9 cellular contexts compared by ENCODE assay signal in the genomic region with DNA sequence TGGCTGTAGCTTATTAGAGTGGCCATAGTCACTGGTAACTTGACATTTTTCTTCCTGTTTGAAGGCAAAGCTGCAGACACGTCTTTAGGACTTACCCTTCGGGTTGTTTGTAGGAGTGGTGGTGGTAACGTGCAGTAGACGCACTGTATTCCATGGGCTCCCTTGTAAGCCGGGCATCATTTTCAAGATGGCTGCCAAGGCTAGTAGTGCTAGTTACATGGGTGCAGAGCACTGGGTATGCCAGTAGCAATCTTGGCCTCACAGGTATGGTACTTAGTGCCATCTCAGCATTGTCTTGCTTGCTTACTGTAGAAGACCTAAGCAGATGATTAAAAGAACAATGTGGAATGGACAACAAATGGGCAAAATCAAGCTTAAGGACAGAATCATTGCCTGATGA. TPM values are rescaled to one million over a fixed set of nuclear protein-coding genes. Genes with fewer than 3 reads are reported as not detected.
DNase-seq lines count a peak whose midpoint lies in the region; ATAC-seq lines count a peak whose summit lies in the region.
"Had no signal": no experiment of that assay in that cellular context is flagged by ENCODE, and none has a peak within 500 bp of the region (broad histone marks: within the 10 kb centered on the region; RNA-seq: fewer than 3 reads in every experiment).

No MANE protein-coding gene starts in this region.

- peaks cover 75 to 86% (median 82%) of the 10 kb centered on the region in 3 donors for H3K4me1 Mint-ChIP-seq in CD8-positive, alpha-beta memory T cell
- peaks cover 71% of the 10 kb centered on the region for H3K4me1 Mint-ChIP-seq in activated T-cell treated with anti-CD3 and anti-CD28 coated beads, Interleukin-2, amount 50 U/mL, for 72 hours (ENCODE audit: low read depth)

- peak overlapping the region; percentile 60 for H3K4me3 ChIP-seq in CD8-positive, alpha-beta memory T cell (ENCODE audit: low read length)
- H3K4me3 ChIP-seq in iPS-18c (ENCODE audit: insufficient read depth, low read depth, low read length) (peak overlapping the region; percentile 82), subcutaneous abdominal adipose tissue (ENCODE audit: low read depth in 1 of 5, low read length in 5 of 5) (peak overlapping the region; percentile 51 to 80 (median 76))

- no peak for ATAC-seq in activated T-cell treated with anti-CD3 and anti-CD28 coated beads, Interleukin-2, amount 50 U/mL, for 72 hours (replicated peaks in 1 of 2)
- ATAC-seq in GM18909 (IDR thresholded peaks at IDR 0.05; ENCODE audit: poor library complexity, unreplicated experiment), result no peak

- peak overlapping the region; percentile 90 to 97 (median 96) for H3K4me3 Mint-ChIP-seq in CD8-positive, alpha-beta memory T cell
- peak overlapping the region; percentile 95 to 99 for H3K4me3 Mint-ChIP-seq in activated T-cell treated with anti-CD3 and anti-CD28 coated beads, Interleukin-2, amount 50 U/mL, for 72 hours

- peak overlapping the region in 3 of 5 donors; percentile 48 to 88 (median 82) for H3K9ac ChIP-seq in subcutaneous abdominal adipose tissue (ENCODE audit: low read length in 5 of 5)

- peak overlapping the region; percentile 73 for H3K27ac ChIP-seq in CD8-positive, alpha-beta memory T cell (ENCODE audit: low read depth, low read length)
- H3K27ac ChIP-seq in subcutaneous abdominal adipose tissue (ENCODE audit: low read depth, low read length), result no peak overlapping the region

- CTCF ChIA-PET in CD8-positive, alpha-beta memory T cell (lab: Charles Lee), result interaction anchor here (0.8 to 3.5 kb wide), 3 partner anchors 24 to 83 kb away, joined by 3 to 15 read pairs (median 12); partner anchors contain the start of genes C1orf50, P3H1 and PPIH

- in situ Hi-C loops in KBM-7 (cut with MboI; ENCODE audit: low pct_unique_long_range_greater_than_20kb, low sequenced_read_pairs), result no loop called here

- POLR2A ChIA-PET in CD8-positive, alpha-beta memory T cell (lab: Charles Lee), result interaction anchor here (0.9 to 2.8 kb wide), 4 partner anchors 7 to 350 kb away, joined by 4 to 45 read pairs (median 10); partner anchors contain the start of genes C1orf50 and P3H1

- H3K36me3 Mint-ChIP-seq in CD8-positive, alpha-beta memory T cell, result peaks cover 0 to 46% (median 12%) of the 10 kb centered on the region in 3 donors
- H3K36me3 Mint-ChIP-seq in activated T-cell treated with anti-CD3 and anti-CD28 coated beads, Interleukin-2, amount 50 U/mL, for 72 hours (ENCODE audit: insufficient read depth in 2 of 2), result peaks cover 18 to 21% of the 10 kb centered on the region in 2 donors

- peaks cover 69% of the 10 kb centered on the region for H3K4me1 ChIP-seq in CD8-positive, alpha-beta memory T cell (ENCODE audit: insufficient read depth, low read length)
- H3K4me1 ChIP-seq in subcutaneous abdominal adipose tissue (ENCODE audit: control insufficient read depth in 5 of 5, insufficient read depth in 5 of 5, low read length in 5 of 5), result peaks cover 0 to 79% (median 71%) of the 10 kb centered on the region in 5 donors

- H3K9me3 Mint-ChIP-seq in CD8-positive, alpha-beta memory T cell, result no peaks in the 10 kb centered on the region
- H3K9me3 Mint-ChIP-seq in activated T-cell treated with anti-CD3 and anti-CD28 coated beads, Interleukin-2, amount 50 U/mL, for 72 hours, result no peaks in the 10 kb centered on the region

- H3K27me3 Mint-ChIP-seq in CD8-positive, alpha-beta memory T cell, result peaks cover 0 to 2% of the 10 kb centered on the region in 2 donors
- H3K27me3 Mint-ChIP-seq in activated T-cell treated with anti-CD3 and anti-CD28 coated beads, Interleukin-2, amount 50 U/mL, for 72 hours (ENCODE audit: low read depth), result no peaks in the 10 kb centered on the region

- H3K36me3 ChIP-seq in CD8-positive, alpha-beta memory T cell (ENCODE audit: insufficient read depth, low read length), result no peaks in the 10 kb centered on the region
- peaks cover 0 to 8% (median 4%) of the 10 kb centered on the region in 5 donors for H3K36me3 ChIP-seq in subcutaneous abdominal adipose tissue (ENCODE audit: control insufficient read depth in 5 of 5, insufficient read depth in 5 of 5, low read length in 5 of 5)

- H3K27ac Mint-ChIP-seq in CD8-positive, alpha-beta memory T cell, result peak overlapping the region; percentile 55 to 97 (median 94)
- H3K27ac Mint-ChIP-seq in activated T-cell treated with anti-CD3 and anti-CD28 coated beads, Interleukin-2, amount 50 U/mL, for 72 hours, result peak overlapping the region; percentile 99

- no peaks in the 10 kb centered on the region for H3K27me3 ChIP-seq in CD8-positive, alpha-beta memory T cell (ENCODE audit: insufficient read depth, low read length, poor library complexity, severe bottlenecking)
- no peaks in the 10 kb centered on the region for H3K27me3 ChIP-seq in subcutaneous abdominal adipose tissue (ENCODE audit: control insufficient read depth in 5 of 5, insufficient read depth in 4 of 5, low read length in 5 of 5)

- no peak for DNase-seq in CD8-positive, alpha-beta memory T cell
- DNase-seq in KBM-7 (peak; percentile 43), NCI-H226 (no peak), SHP77 (lab: John Stamatoyannopoulos, UW) (no peak)
- DNase-seq in activated T-cell treated with anti-CD3 and anti-CD28 coated beads, Interleukin-2, amount 50 U/mL, for 72 hours, result peak; percentile 7 to 15

- no peaks in the 10 kb centered on the region for H3K9me3 ChIP-seq in CD8-positive, alpha-beta memory T cell (ENCODE audit: low read length)
- H3K9me3 ChIP-seq in iPS-18c (ENCODE audit: control insufficient read depth, insufficient read depth, low read length) (no peaks in the 10 kb centered on the region), subcutaneous abdominal adipose tissue (ENCODE audit: control insufficient read depth in 5 of 5, low read length in 5 of 5) (no peaks in the 10 kb centered on the region)

RNA-seq across cellular contexts. Expression of gene YBX1, which starts 1.9 kb away (rescaled TPM):
- 1,000 to 10,000 TPM; 1,366 to 1,379 TPM for total RNA-seq in CD8-positive, alpha-beta memory T cell
- polyA plus RNA-seq in CD8-positive, alpha-beta memory T cell, result 99.0 TPM
- total RNA-seq in activated T-cell treated with anti-CD3 and anti-CD28 coated beads, Interleukin-2, amount 50 U/mL, for 72 hours, result 100 to 1,000 TPM; 486 to 615 TPM

RNA-seq across cellular contexts. Expression of gene PPIH, which starts 25.9 kb away (rescaled TPM):
- 100 to 1,000 TPM in 1 of 2 experiments, 10 to 100 TPM in 1; 95.9 to 117 TPM for total RNA-seq in CD8-positive, alpha-beta memory T cell
- 82.0 TPM for polyA plus RNA-seq in CD8-positive, alpha-beta memory T cell
- total RNA-seq in activated T-cell treated with anti-CD3 and anti-CD28 coated beads, Interleukin-2, amount 50 U/mL, for 72 hours, result 10 to 100 TPM; 74.2 to 89.9 TPM

RNA-seq across cellular contexts. Expression of gene CLDN19, which starts 55.9 kb away (rescaled TPM):
- not detected for total RNA-seq in CD8-positive, alpha-beta memory T cell
- not detected for polyA plus RNA-seq in CD8-positive, alpha-beta memory T cell
- not detected for total RNA-seq in activated T-cell treated with anti-CD3 and anti-CD28 coated beads, Interleukin-2, amount 50 U/mL, for 72 hours
- total RNA-seq: LHCN-M2 had no signal

Comparison
In these comparisons a context has a peak if more than half of its experiments do, and no peak if none do; other contexts are left out.
1. DNase-seq: peak in KBM-7 (single experiment) and activated T-cell treated with anti-CD3 and anti-CD28 coated beads, Interleukin-2, amount 50 U/mL, for 72 hours (2 of 2); none in CD8-positive, alpha-beta memory T cell (0 of 5), NCI-H226 (single experiment) and SHP77 (0 of 2).
2. Peak in every context shown above with its lines, with median percentiles within 50 percentile points of each other: H3K4me3 ChIP-seq.